Comparison of ENCODE assay signal across 8 cellular contexts in the genomic region with DNA sequence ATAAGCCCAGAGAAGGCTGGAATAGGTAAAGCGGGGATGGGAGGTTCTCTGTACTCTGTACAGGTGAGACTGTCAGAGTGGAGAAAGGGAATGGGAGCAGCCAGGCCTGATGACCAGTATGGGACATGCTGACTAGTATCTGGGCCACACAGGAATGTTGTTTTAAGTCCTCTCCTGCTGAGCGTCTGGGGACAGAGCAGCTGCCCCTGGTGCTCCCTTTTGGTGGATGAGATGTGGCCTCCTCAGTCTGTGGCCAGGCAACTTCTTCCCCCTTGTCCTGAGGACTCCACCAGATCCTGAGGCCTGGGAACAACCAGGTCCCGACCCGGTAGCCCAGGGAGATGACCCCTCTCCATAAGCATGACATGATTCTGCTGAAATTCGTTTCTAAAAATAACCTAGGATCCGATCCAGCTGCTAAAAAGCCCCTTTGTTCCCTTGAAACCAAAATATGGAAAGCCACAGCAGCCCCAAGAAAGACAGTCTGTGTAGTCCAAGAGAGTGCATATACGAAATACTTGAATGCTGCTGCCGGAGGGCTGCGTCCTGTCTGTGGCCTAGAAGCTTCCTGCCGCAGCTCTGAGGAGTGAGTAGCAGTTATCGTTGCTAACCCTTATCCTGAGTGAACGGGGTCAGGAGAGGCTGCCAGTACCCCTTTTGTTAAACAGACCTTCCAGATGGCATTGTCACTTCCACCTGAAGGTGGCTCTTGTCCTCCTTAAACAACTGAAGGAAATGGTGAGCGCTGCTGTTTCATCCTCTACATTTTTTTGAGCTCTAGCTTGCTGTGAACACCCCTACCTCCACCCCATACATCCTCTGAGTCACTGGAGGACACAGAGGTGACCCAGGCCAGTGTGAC. TPM values are rescaled to one million over a fixed set of nuclear protein-coding genes. Genes with fewer than 3 reads are reported as not detected.
DNase-seq lines count a peak whose midpoint lies in the region; ATAC-seq and TF ChIP-seq lines count a peak whose summit lies in the region.

No MANE protein-coding gene starts in this region.

- 17 to 21% (median 18%) methylated on average over 11 to 13 of the region's 13 CpGs for WGBS in adrenal gland, 4 donors

- TF ChIP-seq CTCF in BE2C (IDR thresholded peaks at IDR 0.05; ENCODE audit: low read depth, low read length), result 0 out of 2 replicates have a peak, but pooled peaks have one; percentile 5
- peak in 3 of 6 experiments; percentile 14 to 29 (median 24) for TF ChIP-seq CTCF in adrenal gland (IDR thresholded peaks at IDR 0.05)

- H3K36me3 ChIP-seq in BE2C (no peaks in the 10 kb centered on the region), adrenal gland (replicated peaks in 1 of 2) (no peaks in the 10 kb centered on the region), skeletal muscle tissue (ENCODE audit: control insufficient read depth in 3 of 3, insufficient read depth in 3 of 3, low read length in 3 of 3) (peaks cover 0 to 2% (median 0%) of the 10 kb centered on the region in 3 donors)

- DNase-seq in BE2C (no peak), T follicular helper cell (ENCODE audit: low read depth) (peak; percentile 64), adrenal gland (peak in 6 of 7 donors; percentile 74 to 90 (median 88)), hepatic stellate cell (ENCODE audit: low spot score) (peak; percentile 93), COR-L47 (lab: John Stamatoyannopoulos, UW) (no peak)

- H3K27ac ChIP-seq in adrenal gland, result peak overlapping the region; percentile 63 to 83 (median 78)
- peak overlapping the region; percentile 70 for H3K27ac ChIP-seq in skeletal muscle tissue (ENCODE audit: low read depth, low read length)

- TF ChIP-seq POLR2A in adrenal gland (IDR thresholded peaks at IDR 0.05), result no peak

- H3K4me1 ChIP-seq in BE2C (no peaks in the 10 kb centered on the region; the same call in 1 of the 2 replicates), adrenal gland (replicated peaks in 1 of 2) (peaks cover 20 to 47% of the 10 kb centered on the region in 2 donors), skeletal muscle tissue (ENCODE audit: control insufficient read depth in 3 of 3, insufficient read depth in 3 of 3, low read length in 3 of 3) (peaks cover 44 to 54% (median 53%) of the 10 kb centered on the region in 3 donors)

- H3K4me3 ChIP-seq in BE2C (ENCODE audit: low read depth, low read length) (no peak overlapping the region), adrenal gland (no peak overlapping the region), skeletal muscle tissue (ENCODE audit: low read length in 3 of 3) (peak overlapping the region in 1 of 3 donors; percentile 9)

- intact Hi-C loops in adrenal gland (cut with DNase I), result no loop called here

- H3K9ac ChIP-seq in skeletal muscle tissue (ENCODE audit: low read depth in 1 of 3, low read length in 3 of 3), result peak overlapping the region; percentile 24 to 68 (median 51)

- H3K9me3 ChIP-seq in BE2C, result no peaks in the 10 kb centered on the region
- no peaks in the 10 kb centered on the region for H3K9me3 ChIP-seq in adrenal gland (replicated peaks in 1 of 3)
- no peaks in the 10 kb centered on the region for H3K9me3 ChIP-seq in skeletal muscle tissue (ENCODE audit: control insufficient read depth in 3 of 3, low read length in 3 of 3)

- ATAC-seq in HG03135 (IDR thresholded peaks at IDR 0.05; ENCODE audit: unreplicated experiment) (peak; percentile 65), GM19023 (IDR thresholded peaks at IDR 0.05; ENCODE audit: unreplicated experiment) (no peak)

- H3K27me3 ChIP-seq in BE2C, result no peaks in the 10 kb centered on the region
- H3K27me3 ChIP-seq in adrenal gland, result no peaks in the 10 kb centered on the region
- no peaks in the 10 kb centered on the region for H3K27me3 ChIP-seq in skeletal muscle tissue (ENCODE audit: control insufficient read depth in 3 of 3, insufficient read depth in 3 of 3, low read length in 3 of 3)

RNA-seq across cellular contexts. Expression of a gene that starts 47.1 kb away (rescaled TPM):
- polyA plus RNA-seq in BE2C (2012; ENCODE audit: insufficient read depth, insufficient read length, low read depth), result 2.6 TPM
- total RNA-seq in adrenal gland (100 to 1,000 TPM in 4 of 8 donors, 10 to 100 TPM in 4; 88.2 to 120 (median 102) TPM), skeletal muscle tissue (60.5 TPM)
- 100 to 1,000 TPM in 1 of 3 donors, 10 to 100 TPM in 2; 38.5 to 161 (median 42.8) TPM for polyA plus RNA-seq in adrenal gland

Comparison
In these comparisons a context has a peak if more than half of its experiments do, and no peak if none do; other contexts are left out.
1. DNase-seq: peak in T follicular helper cell (single experiment), adrenal gland (6 of 7) and hepatic stellate cell (single experiment); none in BE2C (single experiment) and COR-L47 (single experiment).